ENCODE assay signal across 8 cellular contexts in the genomic region with DNA sequence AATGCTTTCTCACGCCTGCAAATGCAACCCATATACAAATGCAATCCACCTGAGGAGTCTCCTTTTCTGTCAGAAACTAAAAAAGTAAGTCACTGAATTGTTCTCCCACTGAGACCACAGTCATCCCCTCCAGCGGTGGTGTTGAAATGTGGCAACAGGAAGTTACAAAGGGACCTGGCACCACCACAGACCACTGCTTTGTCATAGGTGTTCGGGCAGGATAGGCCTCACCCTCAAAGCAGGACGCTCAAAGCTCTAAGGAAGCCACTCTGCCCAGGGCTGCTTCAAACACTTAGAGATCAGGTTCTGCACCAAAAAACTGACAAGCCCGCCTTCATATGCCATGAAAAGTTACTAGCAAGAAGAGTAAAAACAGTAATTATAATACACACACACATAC. TPM values are rescaled to one million over a fixed set of nuclear protein-coding genes. Genes with fewer than 3 reads are reported as not detected.
DNase-seq lines count a peak whose midpoint lies in the region; ATAC-seq and TF ChIP-seq lines count a peak whose summit lies in the region.

No MANE protein-coding gene starts in this region.

- H3K36me3 ChIP-seq in naive thymus-derived CD4-positive, alpha-beta T cell (ENCODE audit: control insufficient read depth in 2 of 3, insufficient read depth in 3 of 3, low read length in 3 of 3): no peaks in the 10 kb centered on the region
- H3K36me3 ChIP-seq in tibial nerve: no peaks in the 10 kb centered on the region

- peaks cover 15 to 17% of the 10 kb centered on the region in 2 donors for H3K4me1 ChIP-seq in naive thymus-derived CD4-positive, alpha-beta T cell (ENCODE audit: control insufficient read depth in 2 of 2, insufficient read depth in 2 of 2, low read length in 2 of 2)
- peaks cover 0 to 14% (median 0%) of the 10 kb centered on the region in 4 donors for H3K4me1 ChIP-seq in tibial nerve

- H3K27ac Mint-ChIP-seq in T-helper 2 cell treated with Interferon-gamma antibody and Interleukin-4, amounts not matched to agents 5 μg/mL and 100 μg/mL, for 36 hours: peak overlapping the region; percentile 100
- peak overlapping the region; percentile 84 to 98 (median 90) for H3K27ac Mint-ChIP-seq in naive thymus-derived CD4-positive, alpha-beta T cell

- 80 to 90% methylated on average over 5 of the region's 5 CpGs for WGBS in tibial nerve, 2 donors

- H3K27me3 ChIP-seq in naive thymus-derived CD4-positive, alpha-beta T cell (ENCODE audit: control insufficient read depth in 2 of 2, insufficient read depth in 2 of 2, low read length in 2 of 2): no peaks in the 10 kb centered on the region
- no peaks in the 10 kb centered on the region for H3K27me3 ChIP-seq in tibial nerve

- no peak for TF ChIP-seq EP300 in tibial nerve (IDR thresholded peaks at IDR 0.05)

- ATAC-seq in GM18861 (IDR thresholded peaks at IDR 0.05; ENCODE audit: unreplicated experiment): peak; percentile 54
- ATAC-seq in HG03280 (IDR thresholded peaks at IDR 0.05; ENCODE audit: unreplicated experiment): peak; percentile 54
- peak; percentile 78 for ATAC-seq in naive thymus-derived CD4-positive, alpha-beta T cell

- H3K9me3 Mint-ChIP-seq in T-helper 2 cell treated with Interferon-gamma antibody and Interleukin-4, amounts not matched to agents 5 μg/mL and 100 μg/mL, for 36 hours: no peaks in the 10 kb centered on the region
- H3K9me3 Mint-ChIP-seq in naive thymus-derived CD4-positive, alpha-beta T cell: no peaks in the 10 kb centered on the region

- CTCF ChIA-PET in naive thymus-derived CD4-positive, alpha-beta T cell (lab: Charles Lee): interaction anchor here (0.6 to 1.5 kb wide), 2 partner anchors 12 to 28 kb away, joined by 4 read pairs; a partner anchor contains a TSS

- H3K27ac ChIP-seq in naive thymus-derived CD4-positive, alpha-beta T cell (ENCODE audit: low read depth, low read length): peak overlapping the region; percentile 43
- H3K27ac ChIP-seq in tibial nerve: peak overlapping the region in 3 of 4 donors; percentile 59 to 72 (median 60)

- H3K4me3 Mint-ChIP-seq in T-helper 2 cell treated with Interferon-gamma antibody and Interleukin-4, amounts not matched to agents 5 μg/mL and 100 μg/mL, for 36 hours: peak overlapping the region; percentile 78
- H3K4me3 Mint-ChIP-seq in naive thymus-derived CD4-positive, alpha-beta T cell: peak overlapping the region; percentile 27 to 74 (median 60)

- in situ Hi-C loops in astrocyte of the spinal cord (cut with HindIII; ENCODE audit: low sequenced_read_pairs): no loop called here

- peaks cover 61% of the 10 kb centered on the region for H3K4me1 Mint-ChIP-seq in T-helper 2 cell treated with Interferon-gamma antibody and Interleukin-4, amounts not matched to agents 5 μg/mL and 100 μg/mL, for 36 hours (ENCODE audit: low read depth)
- H3K4me1 Mint-ChIP-seq in naive thymus-derived CD4-positive, alpha-beta T cell: peaks cover 6 to 56% (median 21%) of the 10 kb centered on the region in 7 donors

- peaks cover 5% of the 10 kb centered on the region for H3K36me3 Mint-ChIP-seq in T-helper 2 cell treated with Interferon-gamma antibody and Interleukin-4, amounts not matched to agents 5 μg/mL and 100 μg/mL, for 36 hours (ENCODE audit: low read depth)
- peaks cover 0 to 8% (median 0%) of the 10 kb centered on the region in 5 donors for H3K36me3 Mint-ChIP-seq in naive thymus-derived CD4-positive, alpha-beta T cell

- TF ChIP-seq CTCF in astrocyte of the spinal cord (IDR thresholded peaks at IDR 0.05; ENCODE audit: low read depth, low read length) (no peak), tibial nerve (IDR thresholded peaks at IDR 0.05) (no peak)

- no peak overlapping the region for H3K4me3 ChIP-seq in astrocyte of the spinal cord (ENCODE audit: low read depth, low read length)
- H3K4me3 ChIP-seq in naive thymus-derived CD4-positive, alpha-beta T cell (ENCODE audit: low read length): peak overlapping the region; percentile 6
- H3K4me3 ChIP-seq in tibial nerve: no peak overlapping the region

- DNase-seq in T-helper 2 cell treated with Interferon-gamma antibody and Interleukin-4, amounts not matched to agents 5 μg/mL and 100 μg/mL, for 36 hours (ENCODE audit: low spot score): peak; percentile 87
- DNase-seq in astrocyte of the spinal cord (ENCODE audit: low read depth, low spot score) (peak; percentile 91), tibial nerve (ENCODE audit: low spot score in 2 of 2) (no peak), NCI-H2196 (lab: John Stamatoyannopoulos, UW; ENCODE audit: unreplicated experiment) (no peak), hypothalamus (lab: John Stamatoyannopoulos, UW) (no peak)
- peak in 7 of 9 donors; percentile 7 to 76 (median 14) for DNase-seq in naive thymus-derived CD4-positive, alpha-beta T cell

- POLR2A ChIA-PET in naive thymus-derived CD4-positive, alpha-beta T cell (lab: Charles Lee): interaction anchor here (0.7 to 2.1 kb wide), 5 partner anchors 11 to 537 kb away, joined by 3 to 15 read pairs (median 4); a partner anchor contains a TSS

- TF ChIP-seq POLR2A in tibial nerve (IDR thresholded peaks at IDR 0.05): no peak

- H3K9me3 ChIP-seq in naive thymus-derived CD4-positive, alpha-beta T cell (ENCODE audit: control insufficient read depth in 2 of 3, low read length in 3 of 3): no peaks in the 10 kb centered on the region
- no peaks in the 10 kb centered on the region for H3K9me3 ChIP-seq in tibial nerve

- H3K27me3 Mint-ChIP-seq in T-helper 2 cell treated with Interferon-gamma antibody and Interleukin-4, amounts not matched to agents 5 μg/mL and 100 μg/mL, for 36 hours (ENCODE audit: low read depth): no peaks in the 10 kb centered on the region
- peaks cover 0 to 3% (median 0%) of the 10 kb centered on the region in 5 donors for H3K27me3 Mint-ChIP-seq in naive thymus-derived CD4-positive, alpha-beta T cell

- intact Hi-C loops in naive thymus-derived CD4-positive, alpha-beta T cell (cut with micrococcal nuclease): loop anchor here (1.0 to 5.0 kb wide), 7 partner anchors 11 to 1483 kb away; a partner anchor contains a TSS

RNA-seq across cellular contexts. Expression of a gene that starts 11.3 kb away (rescaled TPM):
- 10 to 100 TPM in 2 of 5 experiments, 1 to 10 TPM in 3; 1.1 to 25.1 (median 4.6) TPM for total RNA-seq in naive thymus-derived CD4-positive, alpha-beta T cell
- under 1 TPM; 0.20 to 0.29 TPM for polyA plus RNA-seq in naive thymus-derived CD4-positive, alpha-beta T cell
- total RNA-seq in tibial nerve: 10 to 100 TPM; 23.6 to 34.9 (median 30.7) TPM

Comparison
In these comparisons a context has a peak if more than half of its experiments do, and no peak if none do; other contexts are left out.
1. DNase-seq: peak in T-helper 2 cell treated with Interferon-gamma antibody and Interleukin-4, amounts not matched to agents 5 μg/mL and 100 μg/mL, for 36 hours (single experiment), astrocyte of the spinal cord (single experiment) and naive thymus-derived CD4-positive, alpha-beta T cell (7 of 9); none in tibial nerve (0 of 2), NCI-H2196 (single experiment) and hypothalamus (0 of 51).
2. Peak in every context shown above with its lines, with median percentiles within 50 percentile points of each other: ATAC-seq.